ENCODE assay signal across 22 cellular contexts in genomic region chr7:91767820-91768219, GRCh38.
DNase-seq lines count a peak whose midpoint lies in the region; ATAC-seq, FAIRE-seq and TF ChIP-seq lines count a peak whose summit lies in the region.
"Had no signal": no experiment of that assay in that cellular context is flagged by ENCODE, and none has a peak within 500 bp of the region (broad histone marks: within the 10 kb centered on the region; RNA-seq: fewer than 3 reads in every experiment).

No MANE protein-coding gene starts in this region.

- H3K36me3 ChIP-seq in HepG2 (replicated peaks in 1 of 2; ENCODE audit: control insufficient read depth in 1 of 2, insufficient read depth in 2 of 2, low read length in 2 of 2) (no peaks in the 10 kb centered on the region), right lobe of liver (no peaks in the 10 kb centered on the region), K562 (ENCODE audit: control insufficient read depth, insufficient read depth, low read length) (no peaks in the 10 kb centered on the region), kidney (ENCODE audit: control insufficient read depth in 1 of 2, insufficient read depth in 2 of 2, low read length in 2 of 2) (no peaks in the 10 kb centered on the region)

- TF ChIP-seq POLR2A in HepG2 (IDR thresholded peaks at IDR 0.05; ENCODE audit: insufficient read depth in 1 of 2, low read depth in 2 of 2, low read length in 2 of 2) (no peak), right lobe of liver (IDR thresholded peaks at IDR 0.05) (no peak), K562 (conservative IDR thresholded peaks at IDR 0.05) (no peak)

- POLR2A ChIA-PET in HepG2 (lab: Yijun Ruan, JAX) = no interaction called here
- POLR2A ChIA-PET in K562 (lab: Yijun Ruan, JAX) = no interaction called here

- H3K4me1 ChIP-seq in HepG2 (ENCODE audit: insufficient read depth, low read length) (no peaks in the 10 kb centered on the region), right lobe of liver (no peaks in the 10 kb centered on the region), K562 (replicated peaks in 1 of 2; ENCODE audit: control insufficient read depth in 2 of 2, insufficient read depth in 2 of 2, low read length in 2 of 2) (no peaks in the 10 kb centered on the region), kidney (ENCODE audit: control insufficient read depth in 1 of 2, insufficient read depth in 1 of 2, low read depth in 1 of 2, low read length in 2 of 2) (no peaks in the 10 kb centered on the region)
- H3K4me1 ChIP-seq: A549, Caco-2 had no signal

- H4K20me1 ChIP-seq in HepG2 (ENCODE audit: insufficient read depth, low read length) = no peaks in the 10 kb centered on the region
- H4K20me1 ChIP-seq in K562 (replicated peaks; ENCODE audit: control insufficient read depth, insufficient read depth, low read length) = no peaks in the 10 kb centered on the region

- ATAC-seq in HepG2 (no peak), right lobe of liver (no peak), K562 (peak; percentile 55), HG03097 (IDR thresholded peaks at IDR 0.05; ENCODE audit: low FRiP score, unreplicated experiment) (no peak), GM21576 (IDR thresholded peaks at IDR 0.05; ENCODE audit: unreplicated experiment) (no peak)
- ATAC-seq: A549 had no signal

- H3K4me3 ChIP-seq in HepG2 (replicated peaks in 1 of 3; ENCODE audit: insufficient read depth in 1 of 3, low read depth in 2 of 3, low read length in 3 of 3) = no peak overlapping the region
- H3K4me3 ChIP-seq in right lobe of liver = no peak overlapping the region
- H3K4me3 ChIP-seq in K562 = no peak overlapping the region
- no peak overlapping the region for H3K4me3 ChIP-seq in kidney (ENCODE audit: low read length in 2 of 2)
- H3K4me3 ChIP-seq: A549 had no signal

- BruUV-seq in HepG2 (replicated peaks; lab: Mats Ljungman, UMichigan) (no TSS peak), K562 (replicated peaks; lab: Mats Ljungman, UMichigan) (no TSS peak), Calu3 (replicated peaks; lab: Mats Ljungman, UMichigan) (no TSS peak)

- intact Hi-C loops in HepG2 (cut with micrococcal nuclease; ENCODE audit: unreplicated experiment) = no loop called here
- intact Hi-C loops in right lobe of liver (cut with DNase I) = no loop called here
- intact Hi-C loops in K562 (cut with micrococcal nuclease) = no loop called here
- intact Hi-C loops in kidney (cut with DNase I) = no loop called here
- intact Hi-C loops in Calu3 (cut with micrococcal nuclease; ENCODE audit: unreplicated experiment) = no loop called here

- H3K36me3 Mint-ChIP-seq in Calu3 (ENCODE audit: insufficient read depth, unreplicated experiment) = no peaks in the 10 kb centered on the region
- H3K36me3 Mint-ChIP-seq: IgD-negative memory B cell had no signal

- TF ChIP-seq EP300 in HepG2 (IDR thresholded peaks at IDR 0.05; ENCODE audit: low read depth in 2 of 2, low read length in 2 of 2) = no peak
- no peak for TF ChIP-seq EP300 in HepG2 (CRISPR knock-in tag; IDR thresholded peaks at IDR 0.05; ENCODE audit: borderline replicate concordance)
- TF ChIP-seq EP300 in K562 (IDR thresholded peaks at IDR 0.05; ENCODE audit: low read length) = no peak

- H3K4me3 Mint-ChIP-seq in Calu3 (ENCODE audit: low read depth, unreplicated experiment) = no peak overlapping the region
- H3K4me3 Mint-ChIP-seq: CD4-positive, alpha-beta T cell; IgD-negative memory B cell had no signal

- FAIRE-seq in HepG2 (lab: Jason Lieb, UNC) (no peak), K562 (lab: Jason Lieb, UNC) (no peak), kidney (lab: Jason Lieb, UNC) (no peak)
- FAIRE-seq: A549, GM12892, GM18507, HTR-8/SVneo had no signal

- H3K9me1 ChIP-seq in K562 (ENCODE audit: control insufficient read depth, insufficient read depth, low read length) = no peaks in the 10 kb centered on the region

- H3K9ac ChIP-seq in HepG2 (ENCODE audit: insufficient read depth, low read depth, low read length) (no peak overlapping the region), K562 (ENCODE audit: insufficient read depth in 1 of 2, low read depth in 2 of 2, low read length in 2 of 2) (0 out of 4 replicates have a peak overlapping the region, but pooled peaks of 1 of the 2 experiments have one; percentile 53), kidney (ENCODE audit: low read length in 2 of 2) (no peak overlapping the region)

- 16% methylated on average over 8 of the region's 10 CpGs for WGBS in HepG2 (ENCODE audit: low lambda C conversion rate)
- 75% methylated on average over 5 of the region's 10 CpGs for WGBS in right lobe of liver (ENCODE audit: insufficient coverage, low coverage, low lambda C conversion rate, missing lambda C conversion rate)
- 7% methylated on average over 10 of the region's 10 CpGs for WGBS in K562 (ENCODE audit: insufficient coverage, low coverage, missing lambda C conversion rate)

- TF ChIP-seq RAD21 in HepG2 (CRISPR knock-in tag; IDR thresholded peaks at IDR 0.05) = no peak
- no peak for TF ChIP-seq RAD21 in K562 (CRISPR knock-in tag; conservative IDR thresholded peaks at IDR 0.05 in 1 of 2, IDR thresholded peaks at IDR 0.05 in 1 of 2)

- H3K27me3 Mint-ChIP-seq in Calu3 (ENCODE audit: unreplicated experiment) = no peaks in the 10 kb centered on the region
- H3K27me3 Mint-ChIP-seq: CD4-positive, alpha-beta T cell; IgD-negative memory B cell had no signal

- H3K27ac Mint-ChIP-seq in Calu3 (ENCODE audit: unreplicated experiment) = no peak overlapping the region
- H3K27ac Mint-ChIP-seq: CD4-positive, alpha-beta T cell; IgD-negative memory B cell had no signal

- TF ChIP-seq CTCF in HepG2 (CRISPR knock-in tag; IDR thresholded peaks at IDR 0.05) (no peak), right lobe of liver (IDR thresholded peaks at IDR 0.05) (no peak), K562 (IDR thresholded peaks at IDR 0.05 in 2 of 3, conservative IDR thresholded peaks at IDR 0.05 in 1 of 3; ENCODE audit: insufficient read depth in 2 of 3, low read depth in 1 of 3, low read length in 3 of 3) (no peak), kidney (IDR thresholded peaks at IDR 0.05; ENCODE audit: borderline replicate concordance, extremely low read depth, insufficient read depth) (no peak), Calu3 (IDR thresholded peaks at IDR 0.05; ENCODE audit: unreplicated experiment) (no peak)

- CTCF ChIA-PET in HepG2 (lab: Yijun Ruan, JAX; ENCODE audit: low intra/inter-chr PET ratio, low total read pairs) = no interaction called here
- CTCF ChIA-PET in K562 (lab: Yijun Ruan, JAX; ENCODE audit: low intra/inter-chr PET ratio) = no interaction called here
- CTCF ChIA-PET in Calu3 (lab: Charles Lee) = no interaction called here

- no peaks in the 10 kb centered on the region for H3K27me3 ChIP-seq in HepG2 (ENCODE audit: control insufficient read depth in 1 of 2, insufficient read depth in 2 of 2, low read length in 2 of 2)
- H3K27me3 ChIP-seq in right lobe of liver = no peaks in the 10 kb centered on the region
- no peaks in the 10 kb centered on the region for H3K27me3 ChIP-seq in K562 (ENCODE audit: control insufficient read depth in 2 of 2, insufficient read depth in 2 of 2, low read length in 2 of 2)

- peaks cover 3% of the 10 kb centered on the region for H3K9me3 Mint-ChIP-seq in Calu3 (ENCODE audit: low read depth, unreplicated experiment)

- DNase-seq in HepG2 (ENCODE audit: low spot score) (no peak), right lobe of liver (no peak), K562 (ENCODE audit: extremely low read depth in 1 of 4, low spot score in 3 of 4) (peak in 1 of 4 experiments; percentile 5), kidney (peak; percentile 35), NCI-H82 treated with DMSO at 0.1 percent for 48 hours (lab: John Stamatoyannopoulos, UW; ENCODE audit: unreplicated experiment) (no peak), Calu3 (no peak)
- DNase-seq: AML-193; Caco-2; CD4-positive, alpha-beta T cell; DMS153; DMS79; GDM1; HCEC 1CT had no signal

- no peaks in the 10 kb centered on the region for H3K4me1 Mint-ChIP-seq in Calu3 (ENCODE audit: low read depth, unreplicated experiment)

- H3K4me2 ChIP-seq in HepG2 (ENCODE audit: low read depth, low read length) (no peak overlapping the region; the same call in 1 of the 2 replicates), K562 (ENCODE audit: insufficient read depth, low read length) (no peak overlapping the region; the same call in 1 of the 2 replicates)
- H3K4me2 ChIP-seq: A549 had no signal

- H2AFZ ChIP-seq in HepG2 (ENCODE audit: low read length) (no peak overlapping the region), K562 (ENCODE audit: low read depth, low read length) (peak overlapping the region; percentile 54)

- H3K79me2 ChIP-seq in HepG2 (ENCODE audit: insufficient read depth, low read length) (no peaks in the 10 kb centered on the region), K562 (ENCODE audit: control insufficient read depth, insufficient read depth, low read length) (no peaks in the 10 kb centered on the region)

- in situ Hi-C loops in HepG2 (cut with HindIII; ENCODE audit: extremely low pct_ligation_motif_present, low pct_unique_long_range_greater_than_20kb) (no loop called here), K562 (cut with MboI) (no loop called here)

- no peaks in the 10 kb centered on the region for H3K9me3 ChIP-seq in HepG2 (ENCODE audit: low read length)
- no peaks in the 10 kb centered on the region for H3K9me3 ChIP-seq in right lobe of liver
- H3K9me3 ChIP-seq in K562 (replicated peaks; ENCODE audit: control insufficient read depth, insufficient read depth, low read depth, low read length) = no peaks in the 10 kb centered on the region
- peaks cover 0 to 3% of the 10 kb centered on the region in 2 donors for H3K9me3 ChIP-seq in kidney (ENCODE audit: control insufficient read depth in 1 of 2, low read length in 2 of 2)
- H3K9me3 ChIP-seq: A549, Caco-2 had no signal

- H3K27ac ChIP-seq in HepG2 (ENCODE audit: extremely low read length, insufficient read depth, low read length) = no peak overlapping the region
- no peak overlapping the region for H3K27ac ChIP-seq in right lobe of liver
- no peak overlapping the region for H3K27ac ChIP-seq in K562 (ENCODE audit: extremely low read depth, low read depth, low read length)
- no peak overlapping the region for H3K27ac ChIP-seq in kidney (ENCODE audit: low read depth in 2 of 2, low read length in 2 of 2)
- H3K27ac ChIP-seq: 22Rv1, A549, C4-2B had no signal

TF ChIP-seq in K562, 482 proteins besides CTCF, POLR2A, EP300 and RAD21:
- TF ChIP-seq NFATC3 (IDR thresholded peaks at IDR 0.05) (no peak), ZNF311 (CRISPR knock-in tag; IDR thresholded peaks at IDR 0.05) (no peak), SETDB1 (IDR thresholded peaks at IDR 0.05; ENCODE audit: low read length) (no peak), HOXB6 (CRISPR knock-in tag; IDR thresholded peaks at IDR 0.05; ENCODE audit: borderline replicate concordance) (no peak), SLC30A9 (CRISPR knock-in tag; IDR thresholded peaks at IDR 0.05) (no peak), ZNF586 (CRISPR knock-in tag; conservative IDR thresholded peaks at IDR 0.05) (no peak)

Comparison
In these comparisons a context has a peak if more than half of its experiments do, and no peak if none do; other contexts are left out.
1. Of the 241 proteins assayed by ChIP-seq in both HepG2 and K562: peak only in HepG2: GABPB1; only in K562: none; in both: none; in neither: 239; mixed calls (peak in some experiments, not most) for 1.